Comparison of ENCODE assay signal across 18 cellular contexts in genomic region chr15:99762288-99762687, GRCh38. TPM values are rescaled to one million over a fixed set of nuclear protein-coding genes. Genes with fewer than 3 reads are reported as not detected.
A peak's percentile ranks its signal among the peaks of the same experiment; 100 is the strongest.
DNase-seq lines count a peak whose midpoint lies in the region; ATAC-seq, FAIRE-seq and TF ChIP-seq lines count a peak whose summit lies in the region.
"Had no signal": no experiment of that assay in that cellular context is flagged by ENCODE, and none has a peak within 500 bp of the region (broad histone marks: within the 10 kb centered on the region; RNA-seq: fewer than 3 reads in every experiment).

No MANE protein-coding gene starts in this region.

- RAD21 ChIA-PET in GM12878 (lab: Charles Lee; ENCODE audit: unreplicated experiment) = no interaction called here

- no peaks in the 10 kb centered on the region for H3K79me1 ChIP-seq in IMR-90 (ENCODE audit: low read depth in 1 of 2, low read length in 2 of 2)

- no peak for TF ChIP-seq RAD21 in IMR-90 (IDR thresholded peaks at IDR 0.05; ENCODE audit: low read length)
- TF ChIP-seq RAD21 in GM12878 (IDR thresholded peaks at IDR 0.05; ENCODE audit: insufficient read depth, low read depth, low read length) = no peak

- DNase-seq in EH (ENCODE audit: low read depth) = peak; percentile 13
- no peak for DNase-seq in IMR-90
- no peak for DNase-seq in GM12878 (ENCODE audit: low read depth, low spot score)
- DNase-seq in kidney glomerular epithelial cell (lab: John Stamatoyannopoulos, UW) = peak; percentile 3
- DNase-seq in KG1 (lab: John Stamatoyannopoulos, UW) = no peak
- DNase-seq in head of caudate nucleus = no peak
- DNase-seq: CD4-positive, CD25-positive, alpha-beta regulatory T cell; GDM1; KBM-7; MM.1S; NCI-H2029; NCI-H526 treated with DMSO at 0.1 percent for 48 hours; SHP77 treated with DMSO at 0.1 percent for 48 hours had no signal

- POLR2A ChIA-PET in IMR-90 (lab: Charles Lee; ENCODE audit: unreplicated experiment) = no interaction called here
- POLR2A ChIA-PET in GM12878 (lab: Charles Lee) = no interaction called here

- H3K18ac ChIP-seq in IMR-90 (ENCODE audit: low read depth, low read length) = no peak overlapping the region

- H3K4me3 ChIP-seq in IMR-90 (ENCODE audit: insufficient read depth, low read depth, low read length) (no peak overlapping the region), GM12878 (no peak overlapping the region)
- H3K4me3 ChIP-seq: BLaER1 had no signal

- CTCF ChIA-PET in IMR-90 (lab: Yijun Ruan, JAX) (no interaction called here), GM12878 (lab: Yijun Ruan, JAX) (interaction anchor here (0.6 to 1.1 kb wide), 3 partner anchors 32 to 490 kb away, joined by 3 to 7 read pairs (median 3); no protein-coding TSS in a partner anchor)

- TF ChIP-seq EP300 in GM12878 (IDR thresholded peaks at IDR 0.05; ENCODE audit: borderline replicate concordance in 1 of 2, control insufficient read depth in 1 of 2, low read depth in 2 of 2, low read length in 2 of 2) = no peak

- H2BK5ac ChIP-seq in IMR-90 (ENCODE audit: low read depth, low read length, poor library complexity, severe bottlenecking) = no peak overlapping the region

- H3K9me1 ChIP-seq in IMR-90 (ENCODE audit: insufficient read depth, low read length) = no peaks in the 10 kb centered on the region

- H2AK9ac ChIP-seq in IMR-90 (replicated peaks; ENCODE audit: low read depth, low read length, poor library complexity) = no peak overlapping the region

- H3K4ac ChIP-seq in IMR-90 (ENCODE audit: low read depth, low read length) = no peak overlapping the region

- in situ Hi-C loops in IMR-90 (cut with MboI; ENCODE audit: low sequenced_read_pairs) = no loop called here
- in situ Hi-C loops in GM12878 (cut with MboI) = no loop called here

- no CpG with 5 or more reads among the region's 1 CpG for WGBS in IMR-90 (ENCODE audit: extremely low coverage in 2 of 2, insufficient read length in 1 of 2), 2 experiments
- WGBS in GM12878 (ENCODE audit: insufficient coverage, insufficient replicate concordance, low lambda C conversion rate, missing lambda C conversion rate) = 93% methylated on average over 1 of the region's 1 CpG

- H3K4me1 ChIP-seq in IMR-90 (ENCODE audit: control insufficient read depth, insufficient read depth, low read length) (no peaks in the 10 kb centered on the region), GM12878 (ENCODE audit: control insufficient read depth, insufficient read depth, low read length) (no peaks in the 10 kb centered on the region)
- H3K4me1 ChIP-seq: BLaER1 had no signal

- H3K14ac ChIP-seq in IMR-90 (replicated peaks; ENCODE audit: low read depth, low read length) = no peak overlapping the region

- TF ChIP-seq CTCF in IMR-90 (conservative IDR thresholded peaks at IDR 0.05; ENCODE audit: low read depth, low read length) (no peak), GM12878 (IDR thresholded peaks at IDR 0.05 in 2 of 3, conservative IDR thresholded peaks at IDR 0.05 in 1 of 3; ENCODE audit: control insufficient read depth in 2 of 3, extremely low read depth in 1 of 3, insufficient read depth in 1 of 3, low read depth in 3 of 3, low read length in 3 of 3) (no peak)

- TF ChIP-seq POLR2A in IMR-90 (IDR thresholded peaks at IDR 0.05; ENCODE audit: low read depth, low read length) (no peak), GM12878 (IDR thresholded peaks at IDR 0.05; ENCODE audit: low read depth, low read length) (no peak)

- intact Hi-C loops in IMR-90 (cut with micrococcal nuclease) (no loop called here), GM12878 (cut with micrococcal nuclease; ENCODE audit: unreplicated experiment) (no loop called here), head of caudate nucleus (cut with DNase I) (no loop called here)

- no peak overlapping the region for H3K27ac ChIP-seq in IMR-90 (ENCODE audit: insufficient read depth, low read length)
- H3K27ac ChIP-seq in GM12878 (ENCODE audit: control insufficient read depth, insufficient read depth) = no peak overlapping the region
- H3K27ac ChIP-seq: BLaER1, RWPE1 had no signal

- SMC1A ChIA-PET in GM12878 (lab: Charles Lee; ENCODE audit: uncharacterized antibody, unreplicated experiment) = interaction anchor here (1.1 kb wide), 2 partner anchors 65 to 508 kb away, joined by 4 read pairs; no protein-coding TSS in a partner anchor

- no peak overlapping the region for H2BK20ac ChIP-seq in IMR-90 (ENCODE audit: low read depth, low read length)

- H2BK120ac ChIP-seq in IMR-90 (ENCODE audit: low read depth, low read length) = no peak overlapping the region

- H3K9me3 ChIP-seq in IMR-90 (ENCODE audit: control insufficient read depth, insufficient read depth, low read length) (no peaks in the 10 kb centered on the region), GM12878 (replicated peaks; ENCODE audit: control insufficient read depth, insufficient read depth, low read length) (no peaks in the 10 kb centered on the region)
- H3K9me3 ChIP-seq: BLaER1 had no signal

- no peak overlapping the region for H2AK5ac ChIP-seq in IMR-90 (ENCODE audit: low read depth, low read length)

- no peak overlapping the region for H2BK15ac ChIP-seq in IMR-90 (ENCODE audit: low read depth, low read length)

- H3K27me3 ChIP-seq in IMR-90 (ENCODE audit: control insufficient read depth, insufficient read depth, low read length) (peaks cover 5% of the 10 kb centered on the region; the same call in 1 of the 2 replicates), GM12878 (replicated peaks in 1 of 2; ENCODE audit: control insufficient read depth in 2 of 2, insufficient read depth in 2 of 2, low read length in 1 of 2) (no peaks in the 10 kb centered on the region)
- H3K27me3 ChIP-seq: BLaER1 had no signal

- no peaks in the 10 kb centered on the region for H4K20me1 ChIP-seq in IMR-90 (ENCODE audit: insufficient read depth, low read length)
- no peaks in the 10 kb centered on the region for H4K20me1 ChIP-seq in GM12878 (ENCODE audit: control insufficient read depth, insufficient read depth)
- H4K20me1 ChIP-seq: BLaER1 had no signal

- H3K36me3 ChIP-seq in IMR-90 (ENCODE audit: control insufficient read depth, insufficient read depth, low read length) (no peaks in the 10 kb centered on the region), GM12878 (ENCODE audit: control insufficient read depth in 2 of 2, insufficient read depth in 2 of 2, low read length in 1 of 2) (no peaks in the 10 kb centered on the region)
- H3K36me3 ChIP-seq: BLaER1 had no signal

- H3K56ac ChIP-seq in IMR-90 (ENCODE audit: extremely low read depth, insufficient read depth, low read length) = no peak overlapping the region

- H3K79me2 ChIP-seq in GM12878 (ENCODE audit: control insufficient read depth, insufficient read depth, low read length) = no peaks in the 10 kb centered on the region

- H3K4me2 ChIP-seq in IMR-90 (ENCODE audit: low read depth, low read length) (no peak overlapping the region), GM12878 (ENCODE audit: control insufficient read depth, insufficient read depth) (no peak overlapping the region)
- H3K4me2 ChIP-seq: BLaER1 had no signal

- BruUV-seq in IMR-90 (replicated peaks; lab: Mats Ljungman, UMichigan) = no TSS peak
- BruUV-seq in GM12878 (replicated peaks; lab: Mats Ljungman, UMichigan) = no TSS peak

- no peak overlapping the region for H4K91ac ChIP-seq in IMR-90 (ENCODE audit: insufficient read depth, low read depth, low read length)

- H4K5ac ChIP-seq in IMR-90 (ENCODE audit: low read depth, low read length) = no peak overlapping the region

- H2AFZ ChIP-seq in IMR-90 (replicated peaks; ENCODE audit: low read length, poor library complexity) (no peak overlapping the region), GM12878 (ENCODE audit: control insufficient read depth, low read depth, low read length) (no peak overlapping the region)

- peak; percentile 23 for FAIRE-seq in GM12878 (lab: Jason Lieb, UNC)
- FAIRE-seq: D721Med, GM12891 had no signal

- no peak for ATAC-seq in IMR-90 (ENCODE audit: low read depth)
- no peak for ATAC-seq in GM12878
- no peak for ATAC-seq in GM21529 (IDR thresholded peaks at IDR 0.05; ENCODE audit: unreplicated experiment)

- dilution Hi-C loops in IMR-90 (cut with HindIII; ENCODE audit: low sequenced_read_pairs, unreplicated experiment) = no loop called here

- no peak overlapping the region for H4K8ac ChIP-seq in IMR-90 (ENCODE audit: low read depth in 2 of 2, low read length in 2 of 2)

- H3K23ac ChIP-seq in IMR-90 (ENCODE audit: low read depth, low read length) = no peak overlapping the region

- H3K9ac ChIP-seq in IMR-90 (ENCODE audit: low read depth, low read length) = no peak overlapping the region
- H3K9ac ChIP-seq in GM12878 (ENCODE audit: control insufficient read depth, insufficient read depth, low read length) = no peak overlapping the region
- H3K9ac ChIP-seq: BLaER1 had no signal

TF ChIP-seq in IMR-90, 13 proteins besides CTCF, POLR2A, EP300 and RAD21:
- peak; percentile 47; the same call in 1 of the 2 replicates for TF ChIP-seq MAFK (IDR thresholded peaks at IDR 0.05; ENCODE audit: low read depth, low read length)
- no peak for TF ChIP-seq SMC3 (IDR thresholded peaks at IDR 0.05; ENCODE audit: low read depth, low read length)
- no peak for TF ChIP-seq BHLHE40 (IDR thresholded peaks at IDR 0.05; ENCODE audit: low read depth, low read length)

TF ChIP-seq in GM12878, 131 proteins besides CTCF, POLR2A, EP300 and RAD21:
- TF ChIP-seq RUNX3 (IDR thresholded peaks at IDR 0.05; ENCODE audit: low read length) (no peak), POLR2AphosphoS5 (IDR thresholded peaks at IDR 0.05; ENCODE audit: low read length) (no peak), SP1 (IDR thresholded peaks at IDR 0.05; ENCODE audit: low read depth, low read length) (no peak), ZNF384 (IDR thresholded peaks at IDR 0.05; ENCODE audit: borderline replicate concordance, low read depth, low read length) (no peak)

RNA-seq across cellular contexts. Expression of gene LYSMD4, which starts 29.1 kb away (rescaled TPM):
- total RNA-seq in IMR-90 (2012; rRNA removed) (4.5 and 5.6 TPM in 2 replicates), GM12878 (2014; rRNA removed) (5.3 and 5.7 TPM in 2 replicates), GM12878 (2014; rRNA removed; fragmentation: Illumina TruSeq; extraction: Trizol) (3.3 and 3.6 TPM in 2 replicates), GM12878 (2021) (4.1 and 5.2 TPM in 2 replicates)
- polyA plus RNA-seq in IMR-90 (2012; rRNA removed) (4.1 and 5.0 TPM in 2 replicates), GM12878 (2011; rRNA removed) (2.0 and 2.4 TPM in 2 replicates), GM12878 (2014; fragmentation: Illumina TruSeq; extraction: Trizol) (2.9 and 3.1 TPM in 2 replicates), GM12878 (2014; fragmentation: Nextera tagmentation; extraction: Ambion mirVana) (1 to 10 TPM; 1.8 to 5.2 TPM), GM12878 (2014; rRNA removed) (4.2 and 5.4 TPM in 2 replicates), GM12878 (2016; fragmentation: Nextera tagmentation; extraction: Ambion mirVana) (1 to 10 TPM; 3.6 to 5.8 TPM)
- polyA plus RNA-seq in IMR-90 (2012; cell fraction: cytosol; rRNA removed) = 2.7 and 4.6 TPM in 2 replicates
- 20.1 and 24.3 TPM in 2 replicates for polyA plus RNA-seq in IMR-90 (2012; cell fraction: nucleus; rRNA removed; ENCODE audit: low replicate concordance)
- total RNA-seq in GM12878 (2013; cell fraction: nucleolus; rRNA removed) = 6.6 and 8.7 TPM in 2 replicates
- 3.3 TPM for polyA plus RNA-seq in GM12878 (2011; ENCODE audit: low read depth)
- polyA plus RNA-seq in GM12878 (2011; cell fraction: cytosol; rRNA removed) = 3.1 and 3.4 TPM in 2 replicates
- 10.5 and 12.5 TPM in 2 replicates for polyA plus RNA-seq in GM12878 (2011; cell fraction: nucleus; rRNA removed)
- 4.5 and 5.5 TPM in 2 replicates for polyA plus RNA-seq in GM12878 (2012)
- 1.8 and 3.6 TPM in 2 replicates for polyA minus RNA-seq in GM12878 (2011; rRNA and poly(A)+ RNA removed)
- 0.80 and 0.83 TPM in 2 replicates for polyA minus RNA-seq in GM12878 (2011; cell fraction: cytosol; rRNA and poly(A)+ RNA removed)
- polyA minus RNA-seq in GM12878 (2011; cell fraction: nucleus; rRNA and poly(A)+ RNA removed) = 4.7 and 5.9 TPM in 2 replicates

Comparison
In these comparisons a context has a peak if more than half of its experiments do, and no peak if none do; other contexts are left out.
1. DNase-seq: peak in EH (single experiment) and kidney glomerular epithelial cell (single experiment); none in IMR-90 (single experiment), GM12878 (single experiment), KG1 (single experiment) and head of caudate nucleus (0 of 42).